21 cellular contexts compared by ENCODE assay signal in genomic region chr4:53920116-53920515, GRCh38.
DNase-seq lines count a peak whose midpoint lies in the region; ATAC-seq, FAIRE-seq and TF ChIP-seq lines count a peak whose summit lies in the region.
"Had no signal": no experiment of that assay in that cellular context is flagged by ENCODE, and none has a peak within 500 bp of the region (broad histone marks: within the 10 kb centered on the region; RNA-seq: fewer than 3 reads in every experiment).

No MANE protein-coding gene starts in this region.

- no peak overlapping the region for H3K4me3 Mint-ChIP-seq in GM23338
- H3K4me3 Mint-ChIP-seq: activated CD8-positive, alpha-beta memory T cell treated with anti-CD3 and anti-CD28 coated beads, Interleukin-2, amount 10 ng/mL, durations not matched to agents 7 days and 5 days; B cell; naive thymus-derived CD8-positive, alpha-beta T cell had no signal

- DNase-seq in AG20443 (ENCODE audit: low spot score) (peak; percentile 52), GM23338 (ENCODE audit: low spot score) (peak; percentile 24), adipocyte (ENCODE audit: low read depth) (no peak), keratinocyte (ENCODE audit: low read depth, low spot score) (no peak), tibial nerve (ENCODE audit: low spot score in 2 of 2) (no peak), NCI-H69 (lab: John Stamatoyannopoulos, UW) (no peak)
- DNase-seq: activated CD8-positive, alpha-beta memory T cell treated with anti-CD3 and anti-CD28 coated beads, Interleukin-2, amount 10 ng/mL, durations not matched to agents 7 days and 5 days; activated naive CD4-positive, alpha-beta T cell treated with Interleukin-2 at 50 U/mL for 16 hours; colonic mucosa; DMS79 treated with DMSO at 0.1 percent for 48 hours; left ventricle myocardium inferior; naive thymus-derived CD8-positive, alpha-beta T cell; NCI-H187 treated with DMSO at 0.1 percent for 48 hours; NCI-H774; SW 1271; WERI-Rb-1 had no signal

- H3K27me3 Mint-ChIP-seq in GM23338 (ENCODE audit: insufficient read depth, low read depth, poor library complexity): no peaks in the 10 kb centered on the region

- no peak overlapping the region for H2AFZ ChIP-seq in GM23338
- H2AFZ ChIP-seq in keratinocyte (ENCODE audit: control insufficient read depth, low read length): peak overlapping the region; percentile 56
- H2AFZ ChIP-seq: hepatocyte had no signal

- H3K9me3 ChIP-seq in adipocyte (ENCODE audit: control insufficient read depth, low read length) (no peaks in the 10 kb centered on the region), keratinocyte (ENCODE audit: control insufficient read depth, low read depth, low read length) (no peaks in the 10 kb centered on the region), tibial nerve (no peaks in the 10 kb centered on the region)
- H3K9me3 ChIP-seq: colonic mucosa, left ventricle myocardium inferior, prostate gland had no signal

- H3K4me3 ChIP-seq in GM23338 (no peak overlapping the region), adipocyte (ENCODE audit: low read length) (no peak overlapping the region), keratinocyte (ENCODE audit: control insufficient read depth in 2 of 3, extremely low read depth in 1 of 3, insufficient read depth in 2 of 3, low read depth in 1 of 3, low read length in 3 of 3) (no peak overlapping the region), tibial nerve (no peak overlapping the region)
- H3K4me3 ChIP-seq: colonic mucosa, hepatocyte, left ventricle myocardium inferior, prostate gland had no signal

- dilution Hi-C loops in keratinocyte (cut with MboI; ENCODE audit: extremely low pct_ligation_motif_present, low sequenced_read_pairs): no loop called here

- H3K79me2 ChIP-seq in GM23338 (replicated peaks; ENCODE audit: insufficient read depth): no peaks in the 10 kb centered on the region
- no peaks in the 10 kb centered on the region for H3K79me2 ChIP-seq in keratinocyte (ENCODE audit: control insufficient read depth, insufficient read depth, low read length)
- H3K79me2 ChIP-seq: hepatocyte had no signal

- no peaks in the 10 kb centered on the region for H3K36me3 Mint-ChIP-seq in GM23338 (ENCODE audit: low read depth)
- H3K36me3 Mint-ChIP-seq: activated CD8-positive, alpha-beta memory T cell treated with anti-CD3 and anti-CD28 coated beads, Interleukin-2, amount 10 ng/mL, durations not matched to agents 7 days and 5 days; naive thymus-derived CD8-positive, alpha-beta T cell had no signal

- 0 out of 2 replicates have a peak, but pooled peaks cover 8% of the 10 kb centered on the region for H3K4me1 ChIP-seq in GM23338 (ENCODE audit: insufficient read depth)
- peaks cover 17% of the 10 kb centered on the region for H3K4me1 ChIP-seq in adipocyte (ENCODE audit: control insufficient read depth, insufficient read depth, low read length)
- peaks cover 54% of the 10 kb centered on the region for H3K4me1 ChIP-seq in keratinocyte (ENCODE audit: control insufficient read depth, extremely low read depth, insufficient read depth, low read length)
- no peaks in the 10 kb centered on the region for H3K4me1 ChIP-seq in tibial nerve
- H3K4me1 ChIP-seq: colonic mucosa, left ventricle myocardium inferior, prostate gland had no signal

- peaks cover 3% of the 10 kb centered on the region for H3K9me3 Mint-ChIP-seq in GM23338
- H3K9me3 Mint-ChIP-seq: naive thymus-derived CD8-positive, alpha-beta T cell had no signal

- H3K36me3 ChIP-seq in GM23338 (ENCODE audit: insufficient read depth) (no peaks in the 10 kb centered on the region), adipocyte (ENCODE audit: control insufficient read depth, insufficient read depth, low read length, severe bottlenecking) (no peaks in the 10 kb centered on the region), keratinocyte (ENCODE audit: control insufficient read depth in 2 of 2, extremely low read depth in 1 of 2, insufficient read depth in 2 of 2, low read length in 2 of 2) (no peaks in the 10 kb centered on the region), tibial nerve (no peaks in the 10 kb centered on the region)
- H3K36me3 ChIP-seq: colonic mucosa, left ventricle myocardium inferior, prostate gland, WERI-Rb-1 had no signal

- TF ChIP-seq EP300 in tibial nerve (IDR thresholded peaks at IDR 0.05): no peak

- TF ChIP-seq CTCF in GM23338 (conservative IDR thresholded peaks at IDR 0.05; ENCODE audit: low read depth in 2 of 2) (no peak), keratinocyte (optimal IDR thresholded peaks at IDR 0.05 in 1 of 3, IDR thresholded peaks at IDR 0.05 in 1 of 3, conservative IDR thresholded peaks at IDR 0.05 in 1 of 3; ENCODE audit: extremely low read depth in 1 of 3, insufficient read depth in 2 of 3, low read length in 3 of 3) (no peak), tibial nerve (IDR thresholded peaks at IDR 0.05) (no peak)

- H3K4me1 Mint-ChIP-seq in GM23338: peaks cover 19% of the 10 kb centered on the region
- H3K4me1 Mint-ChIP-seq: activated CD8-positive, alpha-beta memory T cell treated with anti-CD3 and anti-CD28 coated beads, Interleukin-2, amount 10 ng/mL, durations not matched to agents 7 days and 5 days; B cell; naive thymus-derived CD8-positive, alpha-beta T cell had no signal

- no peaks in the 10 kb centered on the region for H3F3A ChIP-seq in GM23338 (replicated peaks; ENCODE audit: low read depth)

- H3K27me3 ChIP-seq in GM23338 (ENCODE audit: insufficient read depth): no peaks in the 10 kb centered on the region
- no peaks in the 10 kb centered on the region for H3K27me3 ChIP-seq in adipocyte (replicated peaks; ENCODE audit: control insufficient read depth, insufficient read depth, low read length)
- no peaks in the 10 kb centered on the region for H3K27me3 ChIP-seq in keratinocyte (ENCODE audit: control insufficient read depth, extremely low read depth, insufficient read depth, low read length)
- no peaks in the 10 kb centered on the region for H3K27me3 ChIP-seq in tibial nerve
- H3K27me3 ChIP-seq: colonic mucosa, hepatocyte had no signal

- H3K4me2 ChIP-seq in GM23338: no peak overlapping the region
- H3K4me2 ChIP-seq in keratinocyte (ENCODE audit: control insufficient read depth, extremely low read depth, insufficient read depth, low read depth, low read length): no peak overlapping the region
- H3K4me2 ChIP-seq: hepatocyte had no signal

- WGBS in tibial nerve, 2 donors: 43 to 56% methylated on average over 4 of the region's 4 CpGs

- H3K9ac ChIP-seq in adipocyte (ENCODE audit: low read length) (peak overlapping the region; percentile 10), keratinocyte (ENCODE audit: control insufficient read depth, extremely low read depth, insufficient read depth, low read length) (no peak overlapping the region)

- H3K27ac Mint-ChIP-seq in GM23338: no peak overlapping the region
- H3K27ac Mint-ChIP-seq: activated CD8-positive, alpha-beta memory T cell treated with anti-CD3 and anti-CD28 coated beads, Interleukin-2, amount 10 ng/mL, durations not matched to agents 7 days and 5 days; B cell; naive thymus-derived CD8-positive, alpha-beta T cell had no signal

- no peak overlapping the region for H3K27ac ChIP-seq in GM23338 (ENCODE audit: low read depth)
- H3K27ac ChIP-seq in keratinocyte (ENCODE audit: control insufficient read depth, insufficient read depth, low read length): no peak overlapping the region
- no peak overlapping the region for H3K27ac ChIP-seq in tibial nerve
- H3K27ac ChIP-seq: colonic mucosa, hepatocyte, left ventricle myocardium inferior, prostate gland, WERI-Rb-1 had no signal

- no peak for TF ChIP-seq POLR2A in tibial nerve (IDR thresholded peaks at IDR 0.05)

- H4K20me1 ChIP-seq in GM23338 (replicated peaks; ENCODE audit: insufficient read depth): no peaks in the 10 kb centered on the region
- no peaks in the 10 kb centered on the region for H4K20me1 ChIP-seq in keratinocyte (ENCODE audit: control insufficient read depth, extremely low read depth, insufficient read depth, low read length)

- FAIRE-seq in keratinocyte (lab: Jason Lieb, UNC): peak; percentile 56

- H3K9me2 ChIP-seq in GM23338 (ENCODE audit: insufficient read depth): no peaks in the 10 kb centered on the region

- ATAC-seq in GM23338 (peak; percentile 80), GM18502 (IDR thresholded peaks at IDR 0.05; ENCODE audit: poor library complexity, unreplicated experiment) (no peak), HG02763 (IDR thresholded peaks at IDR 0.05; ENCODE audit: unreplicated experiment) (no peak)
- ATAC-seq: activated CD8-positive, alpha-beta memory T cell treated with anti-CD3 and anti-CD28 coated beads, Interleukin-2, amount 10 ng/mL, durations not matched to agents 7 days and 5 days; naive thymus-derived CD8-positive, alpha-beta T cell had no signal

- H3K9me1 ChIP-seq in keratinocyte (ENCODE audit: control insufficient read depth, extremely low read depth, insufficient read depth, low read length): no peaks in the 10 kb centered on the region

TF ChIP-seq in GM23338, 12 proteins besides CTCF, POLR2A, EP300 and RAD21 (continues in another document):
- no peak for TF ChIP-seq REST (IDR thresholded peaks at IDR 0.05; ENCODE audit: unreplicated experiment)

Comparison
In these comparisons a context has a peak if more than half of its experiments do, and no peak if none do; other contexts are left out.
1. DNase-seq: peak in AG20443 (single experiment) and GM23338 (single experiment); none in adipocyte (single experiment), keratinocyte (single experiment), tibial nerve (0 of 2) and NCI-H69 (single experiment).